ENCODE assay signal across 15 cellular contexts in the genomic region with DNA sequence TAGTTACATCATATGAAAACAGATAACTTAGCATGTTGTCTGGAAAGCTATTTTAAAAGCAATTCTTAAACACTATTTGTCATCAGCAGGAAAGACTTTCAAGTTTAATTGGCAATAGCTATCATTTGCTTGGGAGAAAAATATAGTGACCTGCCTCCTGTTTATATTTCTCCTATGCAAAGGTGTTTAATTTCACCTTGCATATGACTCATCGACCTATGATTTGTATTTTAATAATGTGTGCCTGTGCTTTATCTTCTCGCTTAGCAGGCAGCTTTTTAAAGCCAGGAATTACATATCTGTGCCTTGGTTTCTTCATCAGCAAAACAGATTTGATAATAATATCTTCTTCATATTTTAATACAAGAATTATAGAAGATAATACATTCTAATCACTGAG.
"Had no signal": no experiment of that assay in that cellular context is flagged by ENCODE, and none has a peak within 500 bp of the region (broad histone marks: within the 10 kb centered on the region; RNA-seq: fewer than 3 reads in every experiment).

No MANE protein-coding gene starts in this region.

- H3K4me3 ChIP-seq: esophagus squamous epithelium, heart left ventricle, ovary, suprapubic skin, thyroid gland had no signal

- DNase-seq: effector memory CD4-positive, alpha-beta T cell; esophagus squamous epithelium; foreskin fibroblast; heart left ventricle; hippocampal formation; kidney glomerular epithelial cell; natural killer cell; ovary; right cardiac atrium; small intestine; stimulated activated CD4-positive, alpha-beta T cell treated with anti-CD3 and anti-CD28 coated beads, Interleukin-12 subunit alpha, Interleukin-12 subunit beta, amount 100 ng/mL, for 4 hours; stimulated activated naive CD4-positive, alpha-beta T cell treated with Interleukin-2 at 50 U/mL for 16 hours; thyroid gland had no signal

- H3K27ac ChIP-seq: epithelial cell of prostate, esophagus squamous epithelium, heart left ventricle, ovary, suprapubic skin, thyroid gland had no signal
